Comparison of ENCODE assay signal across 9 cellular contexts in the genomic region with DNA sequence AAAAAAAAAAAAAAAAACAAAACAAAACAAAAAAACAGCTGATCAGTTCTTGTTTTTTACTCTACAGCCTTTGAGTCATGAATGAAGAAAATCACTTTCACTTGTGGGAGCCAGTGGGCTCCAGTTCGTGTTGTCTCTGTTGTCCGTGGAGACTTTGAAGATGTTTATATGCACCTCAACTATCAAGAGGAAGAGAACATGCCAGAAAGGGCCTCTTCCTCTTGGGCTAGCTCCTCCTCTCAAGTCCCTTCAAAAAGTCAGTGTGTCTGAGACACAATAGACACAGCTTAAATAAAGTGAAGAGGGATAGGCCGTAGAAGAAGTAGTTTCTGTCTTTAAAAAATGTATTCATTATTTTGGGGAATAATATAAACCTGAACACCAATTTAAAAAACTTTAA.
DNase-seq lines count a peak whose midpoint lies in the region; ATAC-seq and TF ChIP-seq lines count a peak whose summit lies in the region.
"Had no signal": no experiment of that assay in that cellular context is flagged by ENCODE, and none has a peak within 500 bp of the region (broad histone marks: within the 10 kb centered on the region; RNA-seq: fewer than 3 reads in every experiment).

No MANE protein-coding gene starts in this region.

- H3K36me3 Mint-ChIP-seq in activated CD8-positive, alpha-beta T cell treated with anti-CD3 and anti-CD28 coated beads, Interleukin-2, amount 10 ng/mL, durations not matched to agents 7 days and 5 days (ENCODE audit: low read depth) = no peaks in the 10 kb centered on the region

- peak overlapping the region; percentile 89 for H3K27ac Mint-ChIP-seq in activated CD8-positive, alpha-beta T cell treated with anti-CD3 and anti-CD28 coated beads, Interleukin-2, amount 10 ng/mL, durations not matched to agents 7 days and 5 days

- H2BK120ac ChIP-seq in neuronal stem cell (ENCODE audit: low read depth, low read length) = no peak overlapping the region

- no peak for TF ChIP-seq CTCF in GM13977 (IDR thresholded peaks at IDR 0.05; ENCODE audit: extremely low read depth, insufficient read depth, missing control alignments)

- in situ Hi-C loops in GM13977 (cut with MboI; ENCODE audit: low pct_unique_long_range_greater_than_20kb, low sequenced_read_pairs, unreplicated experiment) = no loop called here

- no peak overlapping the region for H2AK5ac ChIP-seq in neuronal stem cell (ENCODE audit: low read depth, low read length)

- no peak overlapping the region for H3K18ac ChIP-seq in neuronal stem cell (ENCODE audit: low read length)

- H3K27ac ChIP-seq in neuronal stem cell (replicated peaks; ENCODE audit: low read length) = no peak overlapping the region

- no peak overlapping the region for H2BK5ac ChIP-seq in neuronal stem cell (ENCODE audit: low read length)

- no peaks in the 10 kb centered on the region for H3K4me1 ChIP-seq in neuronal stem cell (ENCODE audit: control insufficient read depth in 2 of 2, insufficient read depth in 1 of 2, low read depth in 1 of 2, low read length in 2 of 2)

- peak overlapping the region; percentile 46 for H3K4me3 Mint-ChIP-seq in activated CD8-positive, alpha-beta T cell treated with anti-CD3 and anti-CD28 coated beads, Interleukin-2, amount 10 ng/mL, durations not matched to agents 7 days and 5 days

- H3K14ac ChIP-seq in neuronal stem cell (ENCODE audit: low read length) = no peak overlapping the region

- no peak overlapping the region for H2BK15ac ChIP-seq in neuronal stem cell (ENCODE audit: low read length)

- no peak overlapping the region for H3K4ac ChIP-seq in neuronal stem cell (ENCODE audit: low read length)

- no CpG with 5 or more reads among the region's 3 CpGs for WGBS in neuronal stem cell (ENCODE audit: extremely low coverage in 2 of 2, insufficient read length in 2 of 2, insufficient replicate concordance in 1 of 2), 2 donors

- H3K4me2 ChIP-seq in neuronal stem cell (ENCODE audit: insufficient read depth, low read length, poor library complexity, severe bottlenecking) = no peak overlapping the region

- H4K8ac ChIP-seq in neuronal stem cell (ENCODE audit: low read depth, low read length) = no peak overlapping the region

- H3K23ac ChIP-seq in neuronal stem cell (ENCODE audit: low read depth, low read length, poor library complexity) = no peak overlapping the region

- H3K9me3 ChIP-seq in neuronal stem cell (replicated peaks in 1 of 2; ENCODE audit: control insufficient read depth in 2 of 2, insufficient read depth in 1 of 2, low read depth in 1 of 2, low read length in 2 of 2) = no peaks in the 10 kb centered on the region

- H3K4me3 ChIP-seq in neuronal stem cell (ENCODE audit: low read length in 2 of 2) = no peak overlapping the region

- H3K27me3 ChIP-seq in neuronal stem cell (ENCODE audit: control insufficient read depth in 3 of 3, insufficient read depth in 3 of 3, low read depth in 1 of 3, low read length in 3 of 3) = no peaks in the 10 kb centered on the region

- no peak overlapping the region for H2BK12ac ChIP-seq in neuronal stem cell (ENCODE audit: low read length)

- H3K9me3 Mint-ChIP-seq in activated CD8-positive, alpha-beta T cell treated with anti-CD3 and anti-CD28 coated beads, Interleukin-2, amount 10 ng/mL, durations not matched to agents 7 days and 5 days (ENCODE audit: insufficient read depth) = no peaks in the 10 kb centered on the region

- CTCF ChIA-PET in activated CD8-positive, alpha-beta T cell treated with anti-CD3 and anti-CD28 coated beads, Interleukin-2, amount 10 ng/mL, durations not matched to agents 7 days and 5 days (lab: Charles Lee) = interaction anchor here (0.9 to 2.5 kb wide), 9 partner anchors 11 to 502 kb away, joined by 3 to 13 read pairs (median 3); a partner anchor contains a TSS

- no peak overlapping the region for H3K9ac ChIP-seq in neuronal stem cell (ENCODE audit: low read depth, low read length, poor library complexity)

- H4K91ac ChIP-seq in neuronal stem cell (ENCODE audit: low read depth, low read length, poor library complexity) = no peak overlapping the region

- POLR2A ChIA-PET in activated CD8-positive, alpha-beta T cell treated with anti-CD3 and anti-CD28 coated beads, Interleukin-2, amount 10 ng/mL, durations not matched to agents 7 days and 5 days (lab: Charles Lee) = no interaction called here

- H3K4me1 Mint-ChIP-seq in activated CD8-positive, alpha-beta T cell treated with anti-CD3 and anti-CD28 coated beads, Interleukin-2, amount 10 ng/mL, durations not matched to agents 7 days and 5 days (ENCODE audit: low read depth) = peaks cover 40% of the 10 kb centered on the region

- DNase-seq in activated CD4-positive, CD25-positive, alpha-beta regulatory T cell treated with anti-CD3 and anti-CD28 coated beads, Interleukin-2, amount 50 U/mL, for 16 hours (ENCODE audit: low read depth, low spot score) = peak; percentile 4
- DNase-seq in activated CD4-positive, CD25-positive, alpha-beta regulatory T cell treated with anti-CD3 and anti-CD28 coated beads, Interleukin-2, amount 50 U/mL, for 72 hours = no peak
- peak; percentile 64 for DNase-seq in activated CD8-positive, alpha-beta T cell treated with anti-CD3 and anti-CD28 coated beads, Interleukin-2, amount 10 ng/mL, durations not matched to agents 7 days and 5 days
- DNase-seq in neuronal stem cell (ENCODE audit: low spot score) = no peak
- no peak for DNase-seq in NCI-H187 (lab: John Stamatoyannopoulos, UW)
- DNase-seq in GM13977 (ENCODE audit: low spot score) = no peak
- DNase-seq in HUDEP-2 (lab: John Stamatoyannopoulos, UW; ENCODE audit: unreplicated experiment in 76 of 76) = no peak
- DNase-seq: NCI-H82 had no signal

- H2AFZ ChIP-seq in neuronal stem cell (ENCODE audit: low read length) = peak overlapping the region; percentile 18

- no peaks in the 10 kb centered on the region for H3K27me3 Mint-ChIP-seq in activated CD8-positive, alpha-beta T cell treated with anti-CD3 and anti-CD28 coated beads, Interleukin-2, amount 10 ng/mL, durations not matched to agents 7 days and 5 days (ENCODE audit: low read depth)

- no peaks in the 10 kb centered on the region for H3K36me3 ChIP-seq in neuronal stem cell (replicated peaks in 1 of 2; ENCODE audit: control insufficient read depth in 2 of 2, insufficient read depth in 2 of 2, low read length in 2 of 2)

- H3K79me1 ChIP-seq in neuronal stem cell (ENCODE audit: low read depth, low read length) = no peaks in the 10 kb centered on the region

- peak; percentile 42 for ATAC-seq in HG03521 (IDR thresholded peaks at IDR 0.05; ENCODE audit: unreplicated experiment)
- ATAC-seq in activated CD8-positive, alpha-beta T cell treated with anti-CD3 and anti-CD28 coated beads, Interleukin-2, amount 10 ng/mL, durations not matched to agents 7 days and 5 days = peak; percentile 94

Comparison
In these comparisons a context has a peak if more than half of its experiments do, and no peak if none do; other contexts are left out.
1. DNase-seq: peak in activated CD4-positive, CD25-positive, alpha-beta regulatory T cell treated with anti-CD3 and anti-CD28 coated beads, Interleukin-2, amount 50 U/mL, for 16 hours (single experiment) and activated CD8-positive, alpha-beta T cell treated with anti-CD3 and anti-CD28 coated beads, Interleukin-2, amount 10 ng/mL, durations not matched to agents 7 days and 5 days (single experiment); none in activated CD4-positive, CD25-positive, alpha-beta regulatory T cell treated with anti-CD3 and anti-CD28 coated beads, Interleukin-2, amount 50 U/mL, for 72 hours (single experiment), neuronal stem cell (single experiment), NCI-H187 (0 of 2), GM13977 (single experiment) and HUDEP-2 (0 of 76).